In genomic region chr12:45192041-45192695, GRCh38 we compare ENCODE assay signal across 10 cellular contexts. TPM values are rescaled to one million over a fixed set of nuclear protein-coding genes. Genes with fewer than 3 reads are reported as not detected.
DNase-seq lines count a peak whose midpoint lies in the region; ATAC-seq and TF ChIP-seq lines count a peak whose summit lies in the region.
"Had no signal": no experiment of that assay in that cellular context is flagged by ENCODE, and none has a peak within 500 bp of the region (broad histone marks: within the 10 kb centered on the region; RNA-seq: fewer than 3 reads in every experiment).

No MANE protein-coding gene starts in this region.

- H3K4me2 ChIP-seq in fibroblast of lung (ENCODE audit: extremely low read depth, insufficient read depth, low read length) = no peak overlapping the region

- H2AFZ ChIP-seq in fibroblast of lung (ENCODE audit: low read length) = no peak overlapping the region

- intact Hi-C loops in activated CD4-positive, alpha-beta memory T cell treated with anti-CD3 and anti-CD28 coated beads for 36 hours (cut with micrococcal nuclease) = loop anchor here (1.0 to 2.0 kb wide), 2 partner anchors 23 to 43 kb away; no protein-coding TSS in a partner anchor

- peaks cover 3% of the 10 kb centered on the region for H3K36me3 Mint-ChIP-seq in activated CD4-positive, alpha-beta memory T cell treated with anti-CD3 and anti-CD28 coated beads for 36 hours
- peaks cover 3% of the 10 kb centered on the region for H3K36me3 Mint-ChIP-seq in activated CD4-positive, alpha-beta memory T cell treated with anti-CD3 and anti-CD28 coated beads, Interleukin-2, amount 10 ng/mL, durations not matched to agents 7 days and 5 days (ENCODE audit: low read depth)
- H3K36me3 Mint-ChIP-seq in stimulated activated effector memory CD8-positive, alpha-beta T cell treated with anti-CD3 and anti-CD28 coated beads, Interleukin-12 subunit alpha, Interleukin-12 subunit beta, amount 100 ng/mL, for 72 hours = no peaks in the 10 kb centered on the region

- no peaks in the 10 kb centered on the region for H3K9me3 Mint-ChIP-seq in activated CD4-positive, alpha-beta memory T cell treated with anti-CD3 and anti-CD28 coated beads for 36 hours
- H3K9me3 Mint-ChIP-seq in activated CD4-positive, alpha-beta memory T cell treated with anti-CD3 and anti-CD28 coated beads, Interleukin-2, amount 10 ng/mL, durations not matched to agents 7 days and 5 days = no peaks in the 10 kb centered on the region
- no peaks in the 10 kb centered on the region for H3K9me3 Mint-ChIP-seq in stimulated activated effector memory CD8-positive, alpha-beta T cell treated with anti-CD3 and anti-CD28 coated beads, Interleukin-12 subunit alpha, Interleukin-12 subunit beta, amount 100 ng/mL, for 72 hours

- H3K9me3 ChIP-seq in fibroblast of lung (ENCODE audit: control insufficient read depth, insufficient read depth, low read depth, low read length) = no peaks in the 10 kb centered on the region

- H3K27me3 Mint-ChIP-seq in activated CD4-positive, alpha-beta memory T cell treated with anti-CD3 and anti-CD28 coated beads for 36 hours = no peaks in the 10 kb centered on the region
- H3K27me3 Mint-ChIP-seq in activated CD4-positive, alpha-beta memory T cell treated with anti-CD3 and anti-CD28 coated beads, Interleukin-2, amount 10 ng/mL, durations not matched to agents 7 days and 5 days = no peaks in the 10 kb centered on the region

- peaks cover 16% of the 10 kb centered on the region for H3K4me1 Mint-ChIP-seq in activated CD4-positive, alpha-beta memory T cell treated with anti-CD3 and anti-CD28 coated beads for 36 hours (ENCODE audit: low read depth)
- H3K4me1 Mint-ChIP-seq in activated CD4-positive, alpha-beta memory T cell treated with anti-CD3 and anti-CD28 coated beads, Interleukin-2, amount 10 ng/mL, durations not matched to agents 7 days and 5 days = peaks cover 15% of the 10 kb centered on the region
- peaks cover 7% of the 10 kb centered on the region for H3K4me1 Mint-ChIP-seq in stimulated activated effector memory CD8-positive, alpha-beta T cell treated with anti-CD3 and anti-CD28 coated beads, Interleukin-12 subunit alpha, Interleukin-12 subunit beta, amount 100 ng/mL, for 72 hours

- POLR2A ChIA-PET in activated CD4-positive, alpha-beta memory T cell treated with anti-CD3 and anti-CD28 coated beads for 36 hours (lab: Charles Lee) = no interaction called here
- POLR2A ChIA-PET in activated CD4-positive, alpha-beta memory T cell treated with anti-CD3 and anti-CD28 coated beads, Interleukin-2, amount 10 ng/mL, durations not matched to agents 7 days and 5 days (lab: Charles Lee) = interaction anchor here (1.0 kb wide), 1 partner anchor 24 kb away, joined by 3 read pairs; the partner anchor contains the start of gene ANO6
- POLR2A ChIA-PET in RWPE1 (lab: Yijun Ruan, JAX; ENCODE audit: low non-redundant PET) = no interaction called here

- CTCF ChIA-PET in activated CD4-positive, alpha-beta memory T cell treated with anti-CD3 and anti-CD28 coated beads for 36 hours (lab: Charles Lee) = no interaction called here
- CTCF ChIA-PET in activated CD4-positive, alpha-beta memory T cell treated with anti-CD3 and anti-CD28 coated beads, Interleukin-2, amount 10 ng/mL, durations not matched to agents 7 days and 5 days (lab: Charles Lee) = interaction anchor here (1.8 kb wide), 1 partner anchor 352 kb away, joined by 4 read pairs; no protein-coding TSS in a partner anchor
- CTCF ChIA-PET in RWPE1 (lab: Yijun Ruan, JAX) = interaction anchor here (0.6 kb wide), 1 partner anchor 97 kb away, joined by 3 read pairs; no protein-coding TSS in a partner anchor

- no peaks in the 10 kb centered on the region for H3K4me1 ChIP-seq in fibroblast of lung (ENCODE audit: control insufficient read depth, extremely low read depth, insufficient read depth, low read length)

- H4K20me1 ChIP-seq in fibroblast of lung (ENCODE audit: control insufficient read depth, extremely low read depth, insufficient read depth, low read length) = no peaks in the 10 kb centered on the region

- H3K4me3 Mint-ChIP-seq in activated CD4-positive, alpha-beta memory T cell treated with anti-CD3 and anti-CD28 coated beads for 36 hours = no peak overlapping the region
- H3K4me3 Mint-ChIP-seq in activated CD4-positive, alpha-beta memory T cell treated with anti-CD3 and anti-CD28 coated beads, Interleukin-2, amount 10 ng/mL, durations not matched to agents 7 days and 5 days = no peak overlapping the region
- H3K4me3 Mint-ChIP-seq in stimulated activated effector memory CD8-positive, alpha-beta T cell treated with anti-CD3 and anti-CD28 coated beads, Interleukin-12 subunit alpha, Interleukin-12 subunit beta, amount 100 ng/mL, for 72 hours = no peak overlapping the region

- TF ChIP-seq CTCF in RWPE1 (conservative IDR thresholded peaks at IDR 0.05; ENCODE audit: low read depth) (no peak), fibroblast of lung (conservative IDR thresholded peaks at IDR 0.05 in 1 of 2, IDR thresholded peaks at IDR 0.05 in 1 of 2; ENCODE audit: low read depth in 1 of 2, low read length in 2 of 2) (no peak)

- H3K27me3 ChIP-seq in fibroblast of lung (ENCODE audit: control insufficient read depth, insufficient read depth, low read length) = no peaks in the 10 kb centered on the region

- H3K36me3 ChIP-seq in fibroblast of lung (ENCODE audit: control insufficient read depth, insufficient read depth, low read length) = no peaks in the 10 kb centered on the region

- no peaks in the 10 kb centered on the region for H3K79me2 ChIP-seq in fibroblast of lung (ENCODE audit: control insufficient read depth, insufficient read depth, low read length)

- H3K27ac ChIP-seq in RWPE1 = no peak overlapping the region
- H3K27ac ChIP-seq in fibroblast of lung (ENCODE audit: insufficient read depth, low read length) = no peak overlapping the region

- H3K4me3 ChIP-seq in fibroblast of lung (replicated peaks in 1 of 4; ENCODE audit: control extremely low read depth in 1 of 4, insufficient read depth in 1 of 4, low read depth in 3 of 4, low read length in 4 of 4) = no peak overlapping the region

- H3K9ac ChIP-seq in fibroblast of lung (ENCODE audit: insufficient read depth, low read length) = no peak overlapping the region

- peak; percentile 80 for ATAC-seq in stimulated activated effector memory CD8-positive, alpha-beta T cell treated with anti-CD3 and anti-CD28 coated beads, Interleukin-12 subunit alpha, Interleukin-12 subunit beta, amount 100 ng/mL, for 72 hours
- ATAC-seq in esophagus mucosa = no peak
- ATAC-seq in GM18867 (IDR thresholded peaks at IDR 0.05; ENCODE audit: unreplicated experiment) = no peak

- H3K27ac Mint-ChIP-seq in activated CD4-positive, alpha-beta memory T cell treated with anti-CD3 and anti-CD28 coated beads for 36 hours = peak overlapping the region; percentile 38
- H3K27ac Mint-ChIP-seq in activated CD4-positive, alpha-beta memory T cell treated with anti-CD3 and anti-CD28 coated beads, Interleukin-2, amount 10 ng/mL, durations not matched to agents 7 days and 5 days = no peak overlapping the region
- no peak overlapping the region for H3K27ac Mint-ChIP-seq in stimulated activated effector memory CD8-positive, alpha-beta T cell treated with anti-CD3 and anti-CD28 coated beads, Interleukin-12 subunit alpha, Interleukin-12 subunit beta, amount 100 ng/mL, for 72 hours

- no peak for DNase-seq in activated CD4-positive, alpha-beta memory T cell treated with anti-CD3 and anti-CD28 coated beads for 36 hours
- DNase-seq in activated CD4-positive, alpha-beta memory T cell treated with anti-CD3 and anti-CD28 coated beads, Interleukin-2, amount 10 ng/mL, durations not matched to agents 7 days and 5 days = no peak
- DNase-seq in RWPE1 (ENCODE audit: low spot score) (peak; percentile 50), fibroblast of lung (ENCODE audit: low read depth in 2 of 2) (peak; percentile 48 to 79), SHP77 treated with DMSO at 0.1 percent for 48 hours (lab: John Stamatoyannopoulos, UW) (no peak)
- no peak for DNase-seq in stimulated activated effector memory CD8-positive, alpha-beta T cell treated with anti-CD3 and anti-CD28 coated beads, Interleukin-12 subunit alpha, Interleukin-12 subunit beta, amount 100 ng/mL, for 72 hours (ENCODE audit: low spot score in 2 of 2)
- DNase-seq: activated CD8-positive, alpha-beta memory T cell treated with anti-CD3 and anti-CD28 coated beads, Interleukin-2, amount 50 U/mL, for 48 hours; NCI-H187 treated with DMSO at 0.1 percent for 48 hours had no signal

RNA-seq across cellular contexts. Expression of gene ANO6, which starts 23.7 kb away (rescaled TPM):
- 10 to 100 TPM; 19.0 to 21.4 TPM for total RNA-seq in activated CD4-positive, alpha-beta memory T cell treated with anti-CD3 and anti-CD28 coated beads for 36 hours
- total RNA-seq in activated CD4-positive, alpha-beta memory T cell treated with anti-CD3 and anti-CD28 coated beads, Interleukin-2, amount 10 ng/mL, durations not matched to agents 7 days and 5 days = 10 to 100 TPM; 29.2 to 29.8 TPM
- total RNA-seq in fibroblast of lung (57.5 and 59.1 TPM in 2 replicates), esophagus mucosa (13.2 TPM)
- polyA plus RNA-seq in fibroblast of lung = 40.5 and 69.1 TPM in 2 replicates
- polyA plus RNA-seq in fibroblast of lung (2012) = 24.7 and 43.5 TPM in 2 replicates
- 18.5 and 20.5 TPM in 2 replicates for polyA minus RNA-seq in fibroblast of lung (ENCODE audit: low replicate concordance)

Comparison
In these comparisons a context has a peak if more than half of its experiments do, and no peak if none do; other contexts are left out.
1. DNase-seq: peak in RWPE1 (single experiment) and fibroblast of lung (2 of 2); none in activated CD4-positive, alpha-beta memory T cell treated with anti-CD3 and anti-CD28 coated beads for 36 hours (single experiment), activated CD4-positive, alpha-beta memory T cell treated with anti-CD3 and anti-CD28 coated beads, Interleukin-2, amount 10 ng/mL, durations not matched to agents 7 days and 5 days (single experiment), stimulated activated effector memory CD8-positive, alpha-beta T cell treated with anti-CD3 and anti-CD28 coated beads, Interleukin-12 subunit alpha, Interleukin-12 subunit beta, amount 100 ng/mL, for 72 hours (0 of 2) and SHP77 treated with DMSO at 0.1 percent for 48 hours (single experiment).